In genomic region chr7:27576360-27576944, GRCh38 we compare ENCODE assay signal across 8 cellular contexts.
DNase-seq lines count a peak whose midpoint lies in the region; ATAC-seq and TF ChIP-seq lines count a peak whose summit lies in the region.

No MANE protein-coding gene starts in this region.

- H3K4me1 ChIP-seq in hepatocyte (ENCODE audit: insufficient read depth) = peaks cover 6% of the 10 kb centered on the region
- H3K4me1 ChIP-seq in tibial artery = no peaks in the 10 kb centered on the region

- H3K36me3 ChIP-seq in hepatocyte (replicated peaks; ENCODE audit: insufficient read depth, low read depth) (no peaks in the 10 kb centered on the region), tibial artery (no peaks in the 10 kb centered on the region)

- TF ChIP-seq CTCF in hepatocyte (IDR thresholded peaks at IDR 0.05; ENCODE audit: poor library complexity) (peak; percentile 71), tibial artery (IDR thresholded peaks at IDR 0.05) (peak; percentile 54 to 56)

- H3K27me3 ChIP-seq in hepatocyte (no peaks in the 10 kb centered on the region), tibial artery (no peaks in the 10 kb centered on the region)

- H3K9me3 ChIP-seq in hepatocyte (ENCODE audit: low read depth) (no peaks in the 10 kb centered on the region), tibial artery (no peaks in the 10 kb centered on the region)

- no peak for ATAC-seq in GM18505 (IDR thresholded peaks at IDR 0.05; ENCODE audit: unreplicated experiment)

- WGBS in hepatocyte (ENCODE audit: low lambda C conversion rate, missing lambda C conversion rate) = 93% methylated on average over 3 of the region's 3 CpGs

- H3K4me3 ChIP-seq in hepatocyte = no peak overlapping the region
- no peak overlapping the region for H3K4me3 ChIP-seq in tibial artery

- no peaks in the 10 kb centered on the region for H3K9me2 ChIP-seq in hepatocyte (replicated peaks; ENCODE audit: insufficient read depth)

- H3K27ac ChIP-seq in hepatocyte (no peak overlapping the region), tibial artery (no peak overlapping the region)

- intact Hi-C loops in tibial artery (cut with DNase I; ENCODE audit: low total_unique reads) = loop anchor here (10.0 kb wide), 1 partner anchor 372 kb away; the partner anchor contains the start of gene HOXA13

- no peaks in the 10 kb centered on the region for H4K20me1 ChIP-seq in hepatocyte (ENCODE audit: insufficient read depth, poor library complexity, severe bottlenecking)

- H3K79me2 ChIP-seq in hepatocyte = no peaks in the 10 kb centered on the region

- H3K4me2 ChIP-seq in hepatocyte = peak overlapping the region; percentile 32

- peak; percentile 77 for DNase-seq in NCI-H510A treated with DMSO at 0.1 percent for 48 hours (lab: John Stamatoyannopoulos, UW)
- no peak for DNase-seq in NCI-H510A (lab: John Stamatoyannopoulos, UW)
- peak; percentile 9 for DNase-seq in NCI-H2107 (lab: John Stamatoyannopoulos, UW)
- DNase-seq in amniotic epithelial cell (ENCODE audit: low read depth) = peak; percentile 40
- DNase-seq in hepatocyte (ENCODE audit: low spot score) = peak; percentile 70
- DNase-seq in tibial artery = no peak
- DNase-seq in activated naive CD4-positive, alpha-beta T cell treated with anti-CD3 and anti-CD28 coated beads, Interleukin-2, amount 50 U/mL, for 16 hours = no peak

- no peak overlapping the region for H2AFZ ChIP-seq in hepatocyte

- no peak for TF ChIP-seq POLR2A in GM18505 (IDR thresholded peaks at IDR 0.05; ENCODE audit: borderline replicate concordance, extremely low read depth, insufficient read depth, insufficient read length)

Comparison
In these comparisons a context has a peak if more than half of its experiments do, and no peak if none do; other contexts are left out.
1. DNase-seq: peak in NCI-H510A treated with DMSO at 0.1 percent for 48 hours (single experiment), NCI-H2107 (single experiment), amniotic epithelial cell (single experiment) and hepatocyte (single experiment); none in NCI-H510A (single experiment), tibial artery (0 of 2) and activated naive CD4-positive, alpha-beta T cell treated with anti-CD3 and anti-CD28 coated beads, Interleukin-2, amount 50 U/mL, for 16 hours (single experiment).